Comparison of ENCODE assay signal across 1 cellular context in the genomic region with DNA sequence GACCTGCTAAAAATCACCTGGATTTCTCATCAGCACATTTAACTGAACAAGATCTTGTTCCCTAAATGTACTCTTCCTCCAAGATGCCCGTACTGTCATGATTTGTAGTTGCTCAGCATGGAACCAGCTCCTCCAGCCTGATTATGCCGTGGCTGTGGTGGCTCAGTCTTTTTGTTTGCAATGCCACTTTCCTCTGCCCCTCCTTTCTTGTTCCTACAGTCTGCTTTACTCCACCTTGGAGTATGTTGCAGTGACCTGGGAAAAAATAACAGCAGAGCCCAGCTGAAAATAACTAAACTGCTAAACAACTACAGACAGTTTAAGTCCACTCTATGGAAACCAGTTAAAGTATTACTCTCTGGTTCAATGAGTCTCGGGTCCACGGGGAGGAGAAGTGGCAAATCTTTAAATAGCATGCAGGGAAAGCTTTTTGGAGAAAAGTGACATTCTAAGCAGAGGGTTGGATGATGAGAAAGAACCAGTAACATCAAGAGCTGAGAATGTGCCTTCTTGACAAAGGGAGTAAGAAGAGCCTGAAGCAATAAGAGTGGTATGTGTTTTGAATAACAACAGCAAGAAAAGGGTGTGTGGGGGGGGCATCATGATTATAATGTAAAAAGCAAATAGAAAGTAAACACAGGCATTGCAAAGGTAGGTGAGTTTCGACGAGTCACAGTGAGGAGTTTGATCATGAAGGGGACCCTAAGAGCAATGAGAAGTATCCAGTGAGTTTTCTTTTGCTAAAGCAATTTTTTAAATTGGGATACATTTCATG.
TF ChIP-seq lines count a peak whose summit lies in the region.

No MANE protein-coding gene starts in this region.

TF ChIP-seq in GM23338, 12 proteins besides CTCF, POLR2A, EP300 and RAD21 (continued from another document):
- TF ChIP-seq REST (IDR thresholded peaks at IDR 0.05; ENCODE audit: unreplicated experiment) (no peak), STAT1 (IDR thresholded peaks at IDR 0.05; ENCODE audit: unreplicated experiment) (no peak), ZNF331 (CRISPR knock-in tag; IDR thresholded peaks at IDR 0.05; ENCODE audit: low read depth) (no peak), CREB1 (CRISPR knock-in tag; IDR thresholded peaks at IDR 0.05; ENCODE audit: low read depth) (no peak)
